ENCODE assay signal across 24 cellular contexts in genomic region chr2:15959331-15960153, GRCh38. TPM values are rescaled to one million over a fixed set of nuclear protein-coding genes. Genes with fewer than 3 reads are reported as not detected.
"Had no signal": no experiment of that assay in that cellular context is flagged by ENCODE, and none has a peak within 500 bp of the region (broad histone marks: within the 10 kb centered on the region; RNA-seq: fewer than 3 reads in every experiment).

No MANE protein-coding gene starts in this region.

- H3K4me2 ChIP-seq: SK-N-SH had no signal

- H3K27me3 ChIP-seq: SJSA1 had no signal

- H3K9ac ChIP-seq: SK-N-SH had no signal

- DNase-seq: NCI-H1092, NCI-H1105 treated with DMSO at 0.1 percent for 48 hours, NCI-H1417 treated with DMSO at 0.1 percent for 48 hours, NCI-H146, NCI-H1694 treated with DMSO at 0.1 percent for 48 hours, NCI-H1930, NCI-H2081, NCI-H2107, NCI-H2227 treated with DMSO at 0.1 percent for 48 hours, NCI-H446, NCI-H510A, NCI-H524 treated with DMSO at 0.1 percent for 48 hours, NCI-H69, NCI-H774, Right ventricle myocardium superior, RPMI8226, SIG-M5, SK-N-SH had no signal

- H3K4me1 ChIP-seq: SJSA1 had no signal

- H3K9me2 ChIP-seq: SK-N-SH had no signal

- H3K9me3 ChIP-seq: SJSA1, SK-N-SH had no signal

- H3K4me3 ChIP-seq: K562, SJSA1 had no signal

- H3K27ac ChIP-seq: HL-60, SJSA1 had no signal

- H3K36me3 ChIP-seq: SJSA1 had no signal

RNA-seq across cellular contexts. Expression of gene MYCN, which starts 19.2 kb away (rescaled TPM):
- total RNA-seq: K562, LHCN-M2, MCF 10A had no signal
- polyA plus RNA-seq: IgD-negative memory B cell, K562 had no signal
